ENCODE assay signal across 14 cellular contexts in the genomic region with DNA sequence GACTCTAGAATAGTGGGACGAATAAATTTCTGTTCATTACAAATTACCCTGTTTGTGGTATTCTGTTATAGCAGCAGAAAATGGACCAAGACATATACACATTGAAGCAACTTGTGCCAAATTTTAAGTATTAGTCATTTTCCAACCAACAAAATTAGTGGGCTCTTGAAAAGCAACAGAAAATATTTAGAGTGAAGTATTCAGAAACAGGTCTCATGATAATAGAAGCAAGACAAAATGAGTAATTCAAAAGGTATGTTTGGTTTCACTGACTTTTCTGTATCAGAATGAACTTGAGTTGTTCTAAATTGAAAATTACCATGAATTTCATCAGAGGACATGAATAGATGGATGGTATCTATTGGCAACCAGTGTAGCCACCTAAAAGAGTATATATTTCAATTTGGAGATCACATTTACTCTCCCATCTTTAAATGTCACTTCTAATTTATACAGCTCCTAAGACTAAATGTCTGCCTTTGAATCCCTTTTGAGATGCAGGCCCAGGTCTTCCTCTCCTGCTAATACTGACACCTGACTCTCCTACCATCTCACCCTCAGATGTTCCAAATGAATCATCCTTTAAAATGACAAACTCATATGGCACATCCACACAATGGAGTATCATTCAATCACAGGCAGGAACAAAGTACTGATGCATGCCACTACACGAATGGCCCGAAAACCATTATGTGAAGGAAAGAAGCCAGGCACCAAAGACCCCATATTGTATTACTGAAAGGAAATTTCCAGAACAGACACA. TPM values are rescaled to one million over a fixed set of nuclear protein-coding genes. Genes with fewer than 3 reads are reported as not detected.
DNase-seq lines count a peak whose midpoint lies in the region; ATAC-seq, FAIRE-seq and TF ChIP-seq lines count a peak whose summit lies in the region.
"Had no signal": no experiment of that assay in that cellular context is flagged by ENCODE, and none has a peak within 500 bp of the region (broad histone marks: within the 10 kb centered on the region; RNA-seq: fewer than 3 reads in every experiment).

No MANE protein-coding gene starts in this region.

- no peak for FAIRE-seq in small intestine (lab: Jason Lieb, UNC)
- FAIRE-seq: HepG2 had no signal

- POLR2A ChIA-PET in MCF 10A (lab: Yijun Ruan, JAX): interaction anchor here (0.6 to 1.3 kb wide), 3 partner anchors 9 to 40 kb away, joined by 3 to 4 read pairs (median 3); partner anchors contain the start of gene DOCK9

- H3K27ac ChIP-seq in breast epithelium (no peak overlapping the region), small intestine (ENCODE audit: low read depth in 1 of 2, low read length in 1 of 2) (no peak overlapping the region), psoas muscle (no peak overlapping the region)

- H3K4me3 Mint-ChIP-seq in MCF 10A (ENCODE audit: unreplicated experiment): no peak overlapping the region
- H3K4me3 Mint-ChIP-seq in activated naive CD8-positive, alpha-beta T cell treated with anti-CD3 and anti-CD28 coated beads for 36 hours: no peak overlapping the region
- H3K4me3 Mint-ChIP-seq: T-cell had no signal

- H3K9me3 Mint-ChIP-seq in MCF 10A (ENCODE audit: unreplicated experiment): no peaks in the 10 kb centered on the region
- no peaks in the 10 kb centered on the region for H3K9me3 Mint-ChIP-seq in activated naive CD8-positive, alpha-beta T cell treated with anti-CD3 and anti-CD28 coated beads for 36 hours
- H3K9me3 Mint-ChIP-seq: T-cell had no signal

- no peaks in the 10 kb centered on the region for H3K36me3 Mint-ChIP-seq in MCF 10A (ENCODE audit: insufficient read depth, unreplicated experiment)
- peaks cover 2% of the 10 kb centered on the region for H3K36me3 Mint-ChIP-seq in activated naive CD8-positive, alpha-beta T cell treated with anti-CD3 and anti-CD28 coated beads for 36 hours
- H3K36me3 Mint-ChIP-seq: CD14-positive monocyte had no signal

- BruUV-seq in MCF 10A (replicated peaks; lab: Mats Ljungman, UMichigan): no TSS peak

- H3K27ac Mint-ChIP-seq in MCF 10A (ENCODE audit: low read depth, unreplicated experiment): peak overlapping the region; percentile 78
- peak overlapping the region; percentile 52 for H3K27ac Mint-ChIP-seq in activated naive CD8-positive, alpha-beta T cell treated with anti-CD3 and anti-CD28 coated beads for 36 hours
- H3K27ac Mint-ChIP-seq: CD14-positive monocyte, T-cell had no signal

- TF ChIP-seq CTCF in MCF 10A (IDR thresholded peaks at IDR 0.05; ENCODE audit: unreplicated experiment): no peak
- no peak for TF ChIP-seq CTCF in breast epithelium (IDR thresholded peaks at IDR 0.05)
- TF ChIP-seq CTCF in psoas muscle (IDR thresholded peaks at IDR 0.05): no peak

- H3K27me3 Mint-ChIP-seq in MCF 10A (ENCODE audit: insufficient read depth, unreplicated experiment): no peaks in the 10 kb centered on the region
- no peaks in the 10 kb centered on the region for H3K27me3 Mint-ChIP-seq in activated naive CD8-positive, alpha-beta T cell treated with anti-CD3 and anti-CD28 coated beads for 36 hours
- H3K27me3 Mint-ChIP-seq: T-cell had no signal

- intact Hi-C loops in MCF 10A (cut with micrococcal nuclease): loop anchor here (2.0 kb wide), 1 partner anchor 42 kb away; no protein-coding TSS in a partner anchor
- intact Hi-C loops in breast epithelium (cut with DNase I; ENCODE audit: low total_unique reads): no loop called here
- intact Hi-C loops in psoas muscle (cut with DNase I): loop anchor here in 1 of 2 donors (10.0 kb wide), 1 partner anchor 1534 kb away; no protein-coding TSS in a partner anchor

- DNase-seq in MCF 10A (ENCODE audit: unreplicated experiment) (no peak), breast epithelium (ENCODE audit: low spot score in 2 of 2) (no peak), fibroblast of the conjunctiva (ENCODE audit: low read depth) (peak; percentile 73), small intestine (no peak), psoas muscle (no peak)
- DNase-seq in activated naive CD8-positive, alpha-beta T cell treated with anti-CD3 and anti-CD28 coated beads for 36 hours: no peak
- DNase-seq: anterior cingulate cortex; NCI-H187; NK-92 treated with Interleukin-12 subunit alpha and Interleukin-12 subunit beta, amount 100 ng/mL, for 24 hours; T-cell had no signal

- WGBS in small intestine, 3 donors: 91 to 97% (median 96%) methylated on average over 3 of the region's 3 CpGs
- WGBS in psoas muscle, 3 donors: 90 to 92% (median 91%) methylated on average over 3 of the region's 3 CpGs

- CTCF ChIA-PET in MCF 10A (lab: Yijun Ruan, JAX): interaction anchor here (0.7 to 1.6 kb wide), 2 partner anchors 145 to 175 kb away, joined by 3 read pairs; no protein-coding TSS in a partner anchor

- H3K4me1 ChIP-seq in breast epithelium (no peaks in the 10 kb centered on the region), small intestine (ENCODE audit: control insufficient read depth in 2 of 2, insufficient read depth in 1 of 2, low read depth in 1 of 2, low read length in 1 of 2) (peaks cover 0 to 2% of the 10 kb centered on the region in 2 donors), psoas muscle (no peaks in the 10 kb centered on the region)

- H3K9me3 ChIP-seq in breast epithelium (no peaks in the 10 kb centered on the region), small intestine (ENCODE audit: control insufficient read depth, low read depth) (no peaks in the 10 kb centered on the region), psoas muscle (no peaks in the 10 kb centered on the region)

- H3K4me3 ChIP-seq in breast epithelium (no peak overlapping the region), small intestine (ENCODE audit: low read depth in 1 of 2, low read length in 2 of 2) (no peak overlapping the region), psoas muscle (no peak overlapping the region)

- H3K36me3 ChIP-seq in breast epithelium (no peaks in the 10 kb centered on the region), small intestine (ENCODE audit: control insufficient read depth in 2 of 2, insufficient read depth in 2 of 2, low read length in 2 of 2) (no peaks in the 10 kb centered on the region), psoas muscle (ENCODE audit: insufficient read depth in 1 of 2, low read depth in 1 of 2) (no peaks in the 10 kb centered on the region)

- peaks cover 38% of the 10 kb centered on the region for H3K4me1 Mint-ChIP-seq in MCF 10A (ENCODE audit: insufficient read depth, unreplicated experiment)
- peaks cover 60% of the 10 kb centered on the region for H3K4me1 Mint-ChIP-seq in activated naive CD8-positive, alpha-beta T cell treated with anti-CD3 and anti-CD28 coated beads for 36 hours
- H3K4me1 Mint-ChIP-seq: CD14-positive monocyte had no signal

- no peak for ATAC-seq in HG03097 (IDR thresholded peaks at IDR 0.05; ENCODE audit: low FRiP score, unreplicated experiment)
- ATAC-seq in HG03175 (IDR thresholded peaks at IDR 0.05; ENCODE audit: unreplicated experiment): no peak
- ATAC-seq in psoas muscle: no peak
- ATAC-seq: HepG2, T-cell had no signal

- H3K27me3 ChIP-seq in breast epithelium: no peaks in the 10 kb centered on the region
- no peaks in the 10 kb centered on the region for H3K27me3 ChIP-seq in small intestine (ENCODE audit: control insufficient read depth in 2 of 2, insufficient read depth in 2 of 2, low read length in 2 of 2)
- H3K27me3 ChIP-seq in psoas muscle (ENCODE audit: insufficient read depth in 3 of 3, low read length in 2 of 3): no peaks in the 10 kb centered on the region

- no peak for TF ChIP-seq POLR2A in breast epithelium (IDR thresholded peaks at IDR 0.05)

RNA-seq across cellular contexts. Expression of gene DOCK9, which starts 40.7 kb away (rescaled TPM):
- total RNA-seq in MCF 10A (2022) (77.0 and 94.1 TPM in 2 replicates), breast epithelium (100 to 1,000 TPM in 1 of 3 donors, 10 to 100 TPM in 2; 85.5 to 155 (median 92.2) TPM), psoas muscle (10 to 100 TPM; 14.8 to 39.5 (median 28.5) TPM)
- 10 to 100 TPM; 31.9 to 33.5 TPM for total RNA-seq in activated naive CD8-positive, alpha-beta T cell treated with anti-CD3 and anti-CD28 coated beads for 36 hours
- polyA plus RNA-seq in small intestine (10 to 100 TPM; 18.6 to 50.8 (median 23.3) TPM), psoas muscle (10 to 100 TPM; 13.8 to 26.3 (median 14.6) TPM)
- polyA plus RNA-seq: CD14-positive monocyte had no signal
